Comparison of ENCODE assay signal across 12 cellular contexts in the genomic region with DNA sequence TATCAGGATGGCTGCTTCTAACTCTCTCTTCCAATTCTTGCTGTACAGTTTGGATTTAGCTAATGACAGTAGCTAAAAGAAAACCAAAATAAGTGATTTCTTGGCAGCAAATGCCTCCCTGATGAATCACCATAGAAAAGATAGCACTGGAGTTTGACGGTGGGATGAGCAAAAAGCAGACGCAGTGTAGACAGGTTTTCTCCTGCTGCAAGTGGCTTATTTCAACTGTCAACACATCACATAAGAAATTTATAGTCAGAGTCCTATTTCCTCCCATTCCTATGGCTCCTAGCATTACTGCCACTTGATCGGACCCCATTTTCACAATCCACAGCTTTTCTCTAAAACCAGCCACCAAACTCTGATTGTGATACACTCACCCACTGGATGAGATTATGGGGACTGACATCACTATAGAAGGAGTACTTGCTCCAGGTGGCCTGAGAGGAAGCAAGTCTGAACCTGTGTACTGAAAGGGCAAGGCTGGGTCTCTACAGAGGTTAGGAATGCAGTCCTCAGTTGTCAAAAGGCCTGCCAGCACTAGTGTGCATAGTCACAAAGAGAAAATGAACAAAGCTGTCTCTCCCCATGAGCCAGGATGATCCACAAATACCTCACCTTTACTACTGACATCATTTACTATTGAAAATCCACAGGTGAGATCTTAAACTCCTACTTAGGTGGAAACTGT.
A peak's percentile ranks its signal among the peaks of the same experiment; 100 is the strongest.
DNase-seq lines count a peak whose midpoint lies in the region; ATAC-seq and TF ChIP-seq lines count a peak whose summit lies in the region.
"Had no signal": no experiment of that assay in that cellular context is flagged by ENCODE, and none has a peak within 500 bp of the region (broad histone marks: within the 10 kb centered on the region; RNA-seq: fewer than 3 reads in every experiment).

No MANE protein-coding gene starts in this region.

- TF ChIP-seq EP300 in esophagus muscularis mucosa (IDR thresholded peaks at IDR 0.05), result no peak

- H3K27ac ChIP-seq in Peyer's patch (peak overlapping the region in 3 of 4 donors; percentile 13 to 29 (median 17)), esophagus muscularis mucosa (replicated peaks in 1 of 4) (peak overlapping the region; percentile 66 to 81 (median 72)), muscle layer of duodenum (ENCODE audit: low read length) (peak overlapping the region; percentile 17)

- TF ChIP-seq POLR2A in Peyer's patch (IDR thresholded peaks at IDR 0.05) (no peak), esophagus muscularis mucosa (IDR thresholded peaks at IDR 0.05; ENCODE audit: low read depth) (no peak)

- no peak for ATAC-seq in GM19035 (IDR thresholded peaks at IDR 0.05; ENCODE audit: unreplicated experiment)

- intact Hi-C loops in esophagus muscularis mucosa (cut with DNase I) (no loop called here), posterior vena cava (cut with DNase I) (no loop called here)

- H3K27me3 ChIP-seq in Peyer's patch (no peaks in the 10 kb centered on the region), esophagus muscularis mucosa (no peaks in the 10 kb centered on the region), muscle layer of duodenum (ENCODE audit: low read depth, low read length) (no peaks in the 10 kb centered on the region)

- H3K9me3 ChIP-seq in Peyer's patch, result no peaks in the 10 kb centered on the region
- no peaks in the 10 kb centered on the region for H3K9me3 ChIP-seq in esophagus muscularis mucosa
- H3K9me3 ChIP-seq in muscle layer of duodenum (ENCODE audit: control insufficient read depth in 1 of 2, low read length in 2 of 2), result no peaks in the 10 kb centered on the region

- DNase-seq in A172 (ENCODE audit: low spot score), result peak; percentile 76
- DNase-seq in Peyer's patch, result no peak
- no peak for DNase-seq in esophagus muscularis mucosa (ENCODE audit: extremely low spot score)
- no peak for DNase-seq in activated CD4-positive, alpha-beta T cell treated with anti-CD3 and anti-CD28 coated beads for 1 hour
- no peak for DNase-seq in stimulated activated CD4-positive, alpha-beta T cell treated with anti-CD3 and anti-CD28 coated beads, Interleukin-4, amount 100 ng/mL, for 4 hours
- no peak for DNase-seq in posterior vena cava (ENCODE audit: low spot score)
- DNase-seq: AML-193; H7; NCI-H69; stimulated activated CD4-positive, alpha-beta T cell treated with anti-CD3 and anti-CD28 coated beads, Interleukin-2, amount 100 ng/mL, for 24 hours had no signal

- TF ChIP-seq CTCF in Peyer's patch (IDR thresholded peaks at IDR 0.05) (no peak), esophagus muscularis mucosa (IDR thresholded peaks at IDR 0.05) (no peak)

- H3K4me3 ChIP-seq in Peyer's patch (no peak overlapping the region), esophagus muscularis mucosa (peak overlapping the region in 3 of 4 donors; percentile 8 to 24 (median 10)), muscle layer of duodenum (ENCODE audit: low read depth in 1 of 2, low read length in 2 of 2) (peak overlapping the region in 1 of 2 donors; percentile 32)

- 24% methylated on average over 3 of the region's 3 CpGs for WGBS in esophagus muscularis mucosa

- no peaks in the 10 kb centered on the region for H3K36me3 ChIP-seq in Peyer's patch
- H3K36me3 ChIP-seq in esophagus muscularis mucosa, result no peaks in the 10 kb centered on the region
- no peaks in the 10 kb centered on the region for H3K36me3 ChIP-seq in muscle layer of duodenum (ENCODE audit: control insufficient read depth in 1 of 2, insufficient read depth in 2 of 2, low read length in 2 of 2)

- H3K4me1 ChIP-seq in Peyer's patch, result no peaks in the 10 kb centered on the region
- peaks cover 21 to 66% (median 60%) of the 10 kb centered on the region in 4 donors for H3K4me1 ChIP-seq in esophagus muscularis mucosa
- H3K4me1 ChIP-seq in muscle layer of duodenum (ENCODE audit: control insufficient read depth in 1 of 2, insufficient read depth in 2 of 2, low read length in 2 of 2), result no peaks in the 10 kb centered on the region

Comparison
In these comparisons a context has a peak if more than half of its experiments do, and no peak if none do; other contexts are left out.
1. H3K27ac ChIP-seq: peak in every context shown above with its lines; median percentile 72 in esophagus muscularis mucosa; 17 in Peyer's patch; 17 in muscle layer of duodenum.
2. H3K4me3 ChIP-seq: peak in esophagus muscularis mucosa (3 of 4); none in Peyer's patch (0 of 4).